In genomic region chr9:133990366-133991210, GRCh38 we compare ENCODE assay signal across 9 cellular contexts. TPM values are rescaled to one million over a fixed set of nuclear protein-coding genes. Genes with fewer than 3 reads are reported as not detected.
DNase-seq lines count a peak whose midpoint lies in the region; ATAC-seq and TF ChIP-seq lines count a peak whose summit lies in the region.
"Had no signal": no experiment of that assay in that cellular context is flagged by ENCODE, and none has a peak within 500 bp of the region (broad histone marks: within the 10 kb centered on the region; RNA-seq: fewer than 3 reads in every experiment).

No MANE protein-coding gene starts in this region.

- H3K36me3 Mint-ChIP-seq in CD14-positive monocyte, result peaks cover 2 to 5% of the 10 kb centered on the region in 2 donors

- no peak for ATAC-seq in GM18511 (IDR thresholded peaks at IDR 0.05; ENCODE audit: unreplicated experiment)
- ATAC-seq: K562 had no signal

- intact Hi-C loops in CD14-positive monocyte (cut with micrococcal nuclease), result loop anchor here in 1 of 2 donors (5.0 kb wide), 1 partner anchor 33 kb away; no protein-coding TSS in a partner anchor
- intact Hi-C loops in ascending aorta (cut with DNase I), result loop anchor here (5.0 kb wide), 1 partner anchor 458 kb away; the partner anchor contains the start of gene ADAMTSL2

- H3K4me1 ChIP-seq in HUES6 (ENCODE audit: control insufficient read depth, insufficient read depth, low read length) (peaks cover 33% of the 10 kb centered on the region), ascending aorta (peaks cover 0 to 23% of the 10 kb centered on the region in 2 donors), skeletal muscle tissue (ENCODE audit: control insufficient read depth in 3 of 3, insufficient read depth in 3 of 3, low read length in 3 of 3) (peaks cover 15 to 19% (median 15%) of the 10 kb centered on the region in 3 donors)

- H3K36me3 ChIP-seq in HUES6 (ENCODE audit: control insufficient read depth, insufficient read depth, low read length), result no peaks in the 10 kb centered on the region
- H3K36me3 ChIP-seq in ascending aorta, result no peaks in the 10 kb centered on the region
- no peaks in the 10 kb centered on the region for H3K36me3 ChIP-seq in skeletal muscle tissue (ENCODE audit: control insufficient read depth in 3 of 3, insufficient read depth in 3 of 3, low read length in 3 of 3)

- TF ChIP-seq CTCF in CD14-positive monocyte (IDR thresholded peaks at IDR 0.05) (no peak), ascending aorta (IDR thresholded peaks at IDR 0.05) (no peak)

- H3K27ac ChIP-seq in HUES6 (ENCODE audit: low read depth, low read length) (no peak overlapping the region), ascending aorta (peak overlapping the region; percentile 58 to 75), skeletal muscle tissue (ENCODE audit: low read depth, low read length) (no peak overlapping the region)

- peak overlapping the region in 1 of 7 donors; percentile 42 for H3K27ac Mint-ChIP-seq in CD14-positive monocyte

- DNase-seq in CD14-positive monocyte (ENCODE audit: low spot score) (no peak), ascending aorta (ENCODE audit: low spot score in 2 of 2) (peak in 1 of 2 donors; percentile 80), NCI-H2029 treated with DMSO at 0.1 percent for 48 hours (lab: John Stamatoyannopoulos, UW) (no peak), NOMO-1 treated with dmso at 0.1 percent for 144 hours (lab: John Stamatoyannopoulos, UW; ENCODE audit: unreplicated experiment) (no peak)

- peak overlapping the region; percentile 88 to 89 for H3K4me3 Mint-ChIP-seq in CD14-positive monocyte

- H3K4me1 Mint-ChIP-seq in CD14-positive monocyte, result peaks cover 38% of the 10 kb centered on the region

- H3K4me3 ChIP-seq in HUES6 (ENCODE audit: low read depth, low read length) (peak overlapping the region; percentile 96), ascending aorta (peak overlapping the region; percentile 63 to 95), iPS-18c (ENCODE audit: insufficient read depth, low read depth, low read length) (peak overlapping the region; percentile 87), skeletal muscle tissue (ENCODE audit: low read length in 3 of 3) (peak overlapping the region; percentile 30 to 51 (median 47))
- H3K4me3 ChIP-seq: K562 had no signal

- no peaks in the 10 kb centered on the region for H3K9me3 ChIP-seq in HUES6 (ENCODE audit: control insufficient read depth, insufficient read depth, low read depth, low read length)
- H3K9me3 ChIP-seq in ascending aorta, result no peaks in the 10 kb centered on the region
- H3K9me3 ChIP-seq in iPS-18c (ENCODE audit: control insufficient read depth, insufficient read depth, low read length), result peaks cover 2% of the 10 kb centered on the region
- H3K9me3 ChIP-seq in skeletal muscle tissue (ENCODE audit: control insufficient read depth in 3 of 3, low read length in 3 of 3), result no peaks in the 10 kb centered on the region

- H3K9ac ChIP-seq in HUES6 (ENCODE audit: low read length), result peak overlapping the region; percentile 86
- H3K9ac ChIP-seq in skeletal muscle tissue (ENCODE audit: low read depth in 1 of 3, low read length in 3 of 3), result no peak overlapping the region

- H3K9me3 Mint-ChIP-seq in CD14-positive monocyte, result peaks cover 0 to 6% (median 0%) of the 10 kb centered on the region in 7 donors

- H3K27me3 Mint-ChIP-seq in CD14-positive monocyte (ENCODE audit: low read depth in 3 of 3), result peaks cover 19 to 27% (median 27%) of the 10 kb centered on the region in 3 donors

- no peaks in the 10 kb centered on the region for H3K27me3 ChIP-seq in HUES6 (ENCODE audit: control insufficient read depth, insufficient read depth, low read length)
- no peaks in the 10 kb centered on the region for H3K27me3 ChIP-seq in ascending aorta
- H3K27me3 ChIP-seq in skeletal muscle tissue (ENCODE audit: control insufficient read depth in 3 of 3, insufficient read depth in 3 of 3, low read length in 3 of 3), result peaks cover 21 to 51% (median 47%) of the 10 kb centered on the region in 3 donors

RNA-seq across cellular contexts. Expression of gene VAV2, which starts 1.5 kb away (rescaled TPM):
- polyA plus RNA-seq in CD14-positive monocyte, result 1 to 10 TPM; 2.3 TPM
- 12.7 TPM for total RNA-seq in ascending aorta
- 9.9 TPM for total RNA-seq in skeletal muscle tissue

RNA-seq across cellular contexts. Expression of gene BRD3OS, which starts 34.7 kb away (rescaled TPM):
- 1 to 10 TPM; 6.6 to 6.8 TPM for polyA plus RNA-seq in CD14-positive monocyte
- total RNA-seq in ascending aorta (15.9 TPM), skeletal muscle tissue (3.7 TPM)

Comparison
In these comparisons a context has a peak if more than half of its experiments do, and no peak if none do; other contexts are left out.
1. H3K27ac ChIP-seq: peak in ascending aorta (2 of 2); none in HUES6 (single experiment) and skeletal muscle tissue (single experiment).
2. Peak in every context shown above with its lines, with median percentiles within 50 percentile points of each other: H3K4me3 ChIP-seq.